ENCODE assay signal across 20 cellular contexts in the genomic region with DNA sequence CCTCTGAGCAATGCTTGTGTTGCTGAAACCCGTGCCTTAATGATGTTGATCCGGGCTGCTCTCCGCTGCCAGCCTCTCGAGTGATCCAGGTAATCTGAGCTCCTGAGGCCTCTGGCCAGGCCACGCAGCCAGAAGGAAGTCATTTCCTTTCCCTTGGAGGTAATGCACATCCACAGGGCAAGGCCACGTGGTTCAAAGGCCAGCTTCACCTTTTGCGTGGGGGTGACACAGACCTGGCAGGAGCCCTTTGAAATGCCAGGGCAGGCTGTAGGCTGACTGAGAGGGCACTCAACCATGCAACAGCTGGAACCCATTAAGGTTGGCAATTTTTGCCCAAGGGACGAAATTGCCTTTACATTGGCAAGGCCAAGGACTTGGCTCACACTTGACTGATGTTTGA.
A peak's percentile ranks its signal among the peaks of the same experiment; 100 is the strongest.
DNase-seq lines count a peak whose midpoint lies in the region; ATAC-seq and TF ChIP-seq lines count a peak whose summit lies in the region.
"Had no signal": no experiment of that assay in that cellular context is flagged by ENCODE, and none has a peak within 500 bp of the region (broad histone marks: within the 10 kb centered on the region; RNA-seq: fewer than 3 reads in every experiment).

No MANE protein-coding gene starts in this region.

- peaks cover 0 to 6% of the 10 kb centered on the region in 2 experiments; a peak in 1 of 4 replicates for H3K4me1 ChIP-seq in SK-N-SH (ENCODE audit: control insufficient read depth in 1 of 2, insufficient read depth in 2 of 2, low read depth in 1 of 2, low read length in 1 of 2)
- H3K4me1 ChIP-seq in right atrium auricular region, result no peaks in the 10 kb centered on the region
- H3K4me1 ChIP-seq: ascending aorta had no signal

- H3K4me3 ChIP-seq in SK-N-SH (ENCODE audit: low read depth in 2 of 2, low read length in 1 of 2), result no peak overlapping the region
- no peak overlapping the region for H3K4me3 ChIP-seq in right atrium auricular region
- H3K4me3 ChIP-seq: ascending aorta, dorsolateral prefrontal cortex, hepatocyte, SK-N-MC had no signal

- TF ChIP-seq CTCF in SK-N-SH (IDR thresholded peaks at IDR 0.05), result no peak
- no peak for TF ChIP-seq CTCF in nephron (IDR thresholded peaks at IDR 0.05; ENCODE audit: unreplicated experiment in 3 of 3)
- TF ChIP-seq CTCF in right atrium auricular region (IDR thresholded peaks at IDR 0.05), result no peak

- WGBS in SK-N-SH (ENCODE audit: low lambda C conversion rate), result 73% methylated on average over 3 of the region's 8 CpGs

- POLR2A ChIA-PET in SK-N-SH (lab: Yijun Ruan, JAX), result no interaction called here

- H3K36me3 ChIP-seq in SK-N-SH (replicated peaks in 1 of 2; ENCODE audit: control insufficient read depth in 1 of 2, insufficient read depth in 2 of 2, low read length in 1 of 2) (no peaks in the 10 kb centered on the region), right atrium auricular region (no peaks in the 10 kb centered on the region)
- H3K36me3 ChIP-seq: ascending aorta had no signal

- H3K79me2 ChIP-seq in SK-N-SH (ENCODE audit: insufficient read depth), result no peaks in the 10 kb centered on the region
- H3K79me2 ChIP-seq: hepatocyte had no signal

- H3K4me1 Mint-ChIP-seq in nephron, result peaks cover 37% of the 10 kb centered on the region
- H3K4me1 Mint-ChIP-seq: CD4-positive, CD25-positive, alpha-beta regulatory T cell had no signal

- no peaks in the 10 kb centered on the region for H3K27me3 ChIP-seq in SK-N-SH (ENCODE audit: insufficient read depth)
- H3K27me3 ChIP-seq in right atrium auricular region, result no peaks in the 10 kb centered on the region
- H3K27me3 ChIP-seq: ascending aorta, dorsolateral prefrontal cortex, hepatocyte had no signal

- H3K9me3 Mint-ChIP-seq in nephron, result peaks cover 6% of the 10 kb centered on the region
- H3K9me3 Mint-ChIP-seq: activated T-cell treated with anti-CD3 and anti-CD28 coated beads, Interleukin-2, amount 50 U/mL, for 72 hours had no signal

- H3K4me3 Mint-ChIP-seq in nephron, result no peak overlapping the region
- H3K4me3 Mint-ChIP-seq: activated T-cell treated with anti-CD3 and anti-CD28 coated beads, Interleukin-2, amount 50 U/mL, for 72 hours had no signal

- H3K4me2 ChIP-seq in SK-N-SH, result no peak overlapping the region
- H3K4me2 ChIP-seq: hepatocyte had no signal

- no peaks in the 10 kb centered on the region for H3K36me3 Mint-ChIP-seq in nephron (ENCODE audit: low read depth)
- H3K36me3 Mint-ChIP-seq: CD4-positive, CD25-positive, alpha-beta regulatory T cell had no signal

- H3K27ac ChIP-seq in SK-N-SH (ENCODE audit: low read depth in 2 of 2, low read length in 1 of 2), result no peak overlapping the region
- H3K27ac ChIP-seq in right atrium auricular region, result no peak overlapping the region
- H3K27ac ChIP-seq: ascending aorta, dorsolateral prefrontal cortex, hepatocyte, SK-N-MC had no signal

- H4K20me1 ChIP-seq in SK-N-SH (ENCODE audit: insufficient read depth), result no peaks in the 10 kb centered on the region

- H2AFZ ChIP-seq in SK-N-SH (ENCODE audit: low read depth), result no peak overlapping the region
- H2AFZ ChIP-seq: hepatocyte had no signal

- TF ChIP-seq EP300 in SK-N-SH (IDR thresholded peaks at IDR 0.05; ENCODE audit: borderline replicate concordance in 1 of 2, low read depth in 1 of 2, low read length in 1 of 2), result no peak

- H3K9me2 ChIP-seq in SK-N-SH, result no peaks in the 10 kb centered on the region

- CTCF ChIA-PET in SK-N-SH (lab: Yijun Ruan, JAX), result interaction anchor here (0.7 to 1.8 kb wide), 4 partner anchors 23 to 99 kb away, joined by 3 to 4 read pairs (median 3); a partner anchor contains a TSS

- peak overlapping the region in 2 of 3 experiments; percentile 31 to 42 for H3K27ac Mint-ChIP-seq in nephron
- H3K27ac Mint-ChIP-seq: activated T-cell treated with anti-CD3 and anti-CD28 coated beads, Interleukin-2, amount 50 U/mL, for 72 hours; CD4-positive, CD25-positive, alpha-beta regulatory T cell had no signal

- H3K9me3 ChIP-seq in SK-N-SH (no peaks in the 10 kb centered on the region), right atrium auricular region (peaks cover 0 to 5% of the 10 kb centered on the region in 2 donors)
- H3K9me3 ChIP-seq: ascending aorta had no signal

- no peaks in the 10 kb centered on the region for H3K27me3 Mint-ChIP-seq in nephron (ENCODE audit: low read depth)

- TF ChIP-seq RAD21 in SK-N-SH (IDR thresholded peaks at IDR 0.05; ENCODE audit: low read length), result no peak

- H3F3A ChIP-seq in SK-N-SH (replicated peaks; ENCODE audit: insufficient read depth), result no peaks in the 10 kb centered on the region

- ATAC-seq in SK-N-SH treated with all-trans-retinoic acid at 6 μM for 48 hours, result no peak
- ATAC-seq: activated T-cell treated with anti-CD3 and anti-CD28 coated beads, Interleukin-2, amount 50 U/mL, for 72 hours had no signal

- no peak overlapping the region for H3K9ac ChIP-seq in SK-N-SH

- DNase-seq in SK-N-SH, result peak; percentile 17
- DNase-seq in NCI-H446 treated with DMSO at 0.1 percent for 48 hours (lab: John Stamatoyannopoulos, UW), result peak; percentile 19
- DNase-seq in activated CD4-positive, alpha-beta T cell treated with anti-CD3 and anti-CD28 coated beads, Interleukin-2, amount 50 U/mL, for 48 hours, result no peak
- DNase-seq in right atrium auricular region (ENCODE audit: low spot score), result no peak
- DNase-seq in amygdala (lab: John Stamatoyannopoulos, UW), result no peak
- no peak for DNase-seq in SHP77 treated with DMSO at 0.1 percent for 48 hours (lab: John Stamatoyannopoulos, UW)
- DNase-seq: activated CD4-positive, CD25-positive, alpha-beta regulatory T cell treated with anti-CD3 and anti-CD28 coated beads, Interleukin-2, amount 50 U/mL, for 72 hours; activated CD8-positive, alpha-beta memory T cell treated with anti-CD3 and anti-CD28 coated beads for 24 hours; activated naive CD4-positive, alpha-beta T cell treated with anti-CD3 and anti-CD28 coated beads, Interleukin-2, amount 50 U/mL, for 16 hours; activated T-cell treated with anti-CD3 and anti-CD28 coated beads, Interleukin-2, amount 50 U/mL, for 72 hours; CD4-positive, CD25-positive, alpha-beta regulatory T cell; central memory CD4-positive, alpha-beta T cell; dorsolateral prefrontal cortex; MV-4-11; stimulated activated naive CD4-positive, alpha-beta T cell had no signal

TF ChIP-seq in SK-N-SH, 30 proteins besides CTCF, POLR2A, EP300 and RAD21 (continues in another document):
- TF ChIP-seq FOXJ3 (CRISPR knock-in tag; IDR thresholded peaks at IDR 0.05) (no peak), SIN3A (IDR thresholded peaks at IDR 0.05; ENCODE audit: borderline replicate concordance, low read depth, low read length) (no peak), ELF1 (IDR thresholded peaks at IDR 0.05) (no peak), MEF2A (IDR thresholded peaks at IDR 0.05; ENCODE audit: borderline replicate concordance, low read depth) (no peak), NRF1 (IDR thresholded peaks at IDR 0.05; ENCODE audit: low read depth, low read length) (no peak), TAF1 (IDR thresholded peaks at IDR 0.05; ENCODE audit: borderline replicate concordance, low read depth, low read length) (no peak), RXRA (IDR thresholded peaks at IDR 0.05; ENCODE audit: borderline replicate concordance, low read depth) (no peak)
- TF ChIP-seq, protein P1, sequence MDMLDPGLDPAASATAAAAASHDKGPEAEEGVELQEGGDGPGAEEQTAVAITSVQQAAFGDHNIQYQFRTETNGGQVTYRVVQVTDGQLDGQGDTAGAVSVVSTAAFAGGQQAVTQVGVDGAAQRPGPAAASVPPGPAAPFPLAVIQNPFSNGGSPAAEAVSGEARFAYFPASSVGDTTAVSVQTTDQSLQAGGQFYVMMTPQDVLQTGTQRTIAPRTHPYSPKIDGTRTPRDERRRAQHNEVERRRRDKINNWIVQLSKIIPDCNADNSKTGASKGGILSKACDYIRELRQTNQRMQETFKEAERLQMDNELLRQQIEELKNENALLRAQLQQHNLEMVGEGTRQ (IDR thresholded peaks at IDR 0.05; ENCODE audit: borderline replicate concordance, low read depth, low read length), result no peak
- TF ChIP-seq, protein P2, sequence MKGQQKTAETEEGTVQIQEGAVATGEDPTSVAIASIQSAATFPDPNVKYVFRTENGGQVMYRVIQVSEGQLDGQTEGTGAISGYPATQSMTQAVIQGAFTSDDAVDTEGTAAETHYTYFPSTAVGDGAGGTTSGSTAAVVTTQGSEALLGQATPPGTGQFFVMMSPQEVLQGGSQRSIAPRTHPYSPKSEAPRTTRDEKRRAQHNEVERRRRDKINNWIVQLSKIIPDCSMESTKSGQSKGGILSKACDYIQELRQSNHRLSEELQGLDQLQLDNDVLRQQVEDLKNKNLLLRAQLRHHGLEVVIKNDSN (IDR thresholded peaks at IDR 0.05; ENCODE audit: borderline replicate concordance, low read depth), result no peak

TF ChIP-seq in SK-N-SH treated with all-trans-retinoic acid at 6 μM for 48 hours, 23 proteins besides CTCF, POLR2A, EP300 and RAD21 (continues in another document):
- no peak for TF ChIP-seq TCF4 (CRISPR knock-in tag; IDR thresholded peaks at IDR 0.05; ENCODE audit: borderline replicate concordance)
- no peak for TF ChIP-seq ZNF8 (CRISPR knock-in tag; IDR thresholded peaks at IDR 0.05)
- TF ChIP-seq, protein P3, sequence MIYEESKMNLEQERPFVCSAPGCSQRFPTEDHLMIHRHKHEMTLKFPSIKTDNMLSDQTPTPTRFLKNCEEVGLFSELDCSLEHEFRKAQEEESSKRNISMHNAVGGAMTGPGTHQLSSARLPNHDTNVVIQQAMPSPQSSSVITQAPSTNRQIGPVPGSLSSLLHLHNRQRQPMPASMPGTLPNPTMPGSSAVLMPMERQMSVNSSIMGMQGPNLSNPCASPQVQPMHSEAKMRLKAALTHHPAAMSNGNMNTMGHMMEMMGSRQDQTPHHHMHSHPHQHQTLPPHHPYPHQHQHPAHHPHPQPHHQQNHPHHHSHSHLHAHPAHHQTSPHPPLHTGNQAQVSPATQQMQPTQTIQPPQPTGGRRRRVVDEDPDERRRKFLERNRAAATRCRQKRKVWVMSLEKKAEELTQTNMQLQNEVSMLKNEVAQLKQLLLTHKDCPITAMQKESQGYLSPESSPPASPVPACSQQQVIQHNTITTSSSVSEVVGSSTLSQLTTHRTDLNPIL (CRISPR knock-in tag; IDR thresholded peaks at IDR 0.05; ENCODE audit: low read depth), result no peak
- TF ChIP-seq ARNTL (CRISPR knock-in tag; IDR thresholded peaks at IDR 0.05; ENCODE audit: borderline replicate concordance, low read depth), result no peak
- no peak for TF ChIP-seq GLIS3 (CRISPR knock-in tag; IDR thresholded peaks at IDR 0.05)
- TF ChIP-seq SNAI2 (CRISPR knock-in tag; IDR thresholded peaks at IDR 0.05), result no peak
- no peak for TF ChIP-seq OSR1 (CRISPR knock-in tag; IDR thresholded peaks at IDR 0.05)
- TF ChIP-seq BACH2 (CRISPR knock-in tag; IDR thresholded peaks at IDR 0.05; ENCODE audit: borderline replicate concordance), result no peak
- TF ChIP-seq ISL1 (CRISPR knock-in tag; IDR thresholded peaks at IDR 0.05), result no peak

Comparison
In these comparisons a context has a peak if more than half of its experiments do, and no peak if none do; other contexts are left out.
1. DNase-seq: peak in SK-N-SH (single experiment) and NCI-H446 treated with DMSO at 0.1 percent for 48 hours (single experiment); none in activated CD4-positive, alpha-beta T cell treated with anti-CD3 and anti-CD28 coated beads, Interleukin-2, amount 50 U/mL, for 48 hours (0 of 2), right atrium auricular region (single experiment), amygdala (0 of 56) and SHP77 treated with DMSO at 0.1 percent for 48 hours (single experiment).